21 cellular contexts compared by ENCODE assay signal in the genomic region with DNA sequence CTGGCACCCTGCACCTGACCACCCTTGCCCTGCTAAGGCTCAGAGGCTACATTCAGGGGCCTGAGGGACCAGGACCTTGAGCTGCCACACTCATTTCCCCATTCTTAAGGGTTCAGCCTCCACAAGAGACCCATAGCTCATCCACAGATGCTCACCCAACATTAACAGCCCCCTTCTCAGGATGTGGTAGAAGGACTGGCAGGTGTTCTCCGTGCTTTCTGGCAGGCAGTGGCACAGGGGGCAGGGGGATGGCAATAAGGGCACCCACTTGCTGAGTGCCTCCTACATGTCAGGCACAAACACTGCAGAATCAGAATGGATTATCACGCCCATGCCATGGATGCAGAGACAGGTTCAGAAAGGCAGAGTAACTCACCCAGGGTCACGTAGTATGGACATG. TPM values are rescaled to one million over a fixed set of nuclear protein-coding genes. Genes with fewer than 3 reads are reported as not detected.
DNase-seq lines count a peak whose midpoint lies in the region; ATAC-seq lines count a peak whose summit lies in the region.
"Had no signal": no experiment of that assay in that cellular context is flagged by ENCODE, and none has a peak within 500 bp of the region (broad histone marks: within the 10 kb centered on the region; RNA-seq: fewer than 3 reads in every experiment).

No MANE protein-coding gene starts in this region.

- H4K8ac ChIP-seq in mesendoderm (ENCODE audit: low read depth, low read length) = no peak overlapping the region

- H3K18ac ChIP-seq in mesendoderm (ENCODE audit: low read length) = no peak overlapping the region

- H3K27me3 Mint-ChIP-seq in T-helper 2 cell treated with Interferon-gamma antibody and Interleukin-4, amounts not matched to agents 5 μg/mL and 100 μg/mL, for 36 hours (ENCODE audit: low read depth) = no peaks in the 10 kb centered on the region
- H3K27me3 Mint-ChIP-seq in activated CD4-positive, alpha-beta memory T cell treated with anti-CD3 and anti-CD28 coated beads for 36 hours = no peaks in the 10 kb centered on the region

- no peak overlapping the region for H2BK15ac ChIP-seq in mesendoderm (replicated peaks; ENCODE audit: low read depth)

- H3K79me2 ChIP-seq in ACC112 (ENCODE audit: control insufficient read depth, insufficient read depth, low read length, unreplicated experiment) (peaks cover 63% of the 10 kb centered on the region), mesendoderm (ENCODE audit: control insufficient read depth, insufficient read depth, low read length) (no peaks in the 10 kb centered on the region)

- H3K56ac ChIP-seq in mesendoderm (ENCODE audit: low read length) = peak overlapping the region; percentile 20

- no CpG with 5 or more reads among the region's 3 CpGs for WGBS in mesendoderm (ENCODE audit: extremely low coverage, insufficient coverage, low lambda C conversion rate)

- H3K4me3 ChIP-seq in ACC112 (ENCODE audit: low read depth, low read length) = no peak overlapping the region
- no peak overlapping the region for H3K4me3 ChIP-seq in mesendoderm (ENCODE audit: low read length)
- H3K4me3 ChIP-seq: pancreas, SJCRH30, testis had no signal

- peak overlapping the region; percentile 26 for H3K27ac Mint-ChIP-seq in T-helper 2 cell treated with Interferon-gamma antibody and Interleukin-4, amounts not matched to agents 5 μg/mL and 100 μg/mL, for 36 hours
- H3K27ac Mint-ChIP-seq in activated CD4-positive, alpha-beta memory T cell treated with anti-CD3 and anti-CD28 coated beads for 36 hours = peak overlapping the region; percentile 4

- H3K9me3 Mint-ChIP-seq in T-helper 2 cell treated with Interferon-gamma antibody and Interleukin-4, amounts not matched to agents 5 μg/mL and 100 μg/mL, for 36 hours = no peaks in the 10 kb centered on the region
- no peaks in the 10 kb centered on the region for H3K9me3 Mint-ChIP-seq in activated CD4-positive, alpha-beta memory T cell treated with anti-CD3 and anti-CD28 coated beads for 36 hours

- no peak overlapping the region for H2BK5ac ChIP-seq in mesendoderm (ENCODE audit: low read length)

- peaks cover 78% of the 10 kb centered on the region for H3K4me1 Mint-ChIP-seq in T-helper 2 cell treated with Interferon-gamma antibody and Interleukin-4, amounts not matched to agents 5 μg/mL and 100 μg/mL, for 36 hours (ENCODE audit: low read depth)
- peaks cover 96% of the 10 kb centered on the region for H3K4me1 Mint-ChIP-seq in activated CD4-positive, alpha-beta memory T cell treated with anti-CD3 and anti-CD28 coated beads for 36 hours (ENCODE audit: low read depth)

- H2BK120ac ChIP-seq in mesendoderm (ENCODE audit: low read depth, low read length) = no peak overlapping the region

- H3K36me3 ChIP-seq in ACC112 (ENCODE audit: insufficient read depth, low read length) (no peaks in the 10 kb centered on the region), mesendoderm (ENCODE audit: control insufficient read depth, insufficient read depth, low read length) (no peaks in the 10 kb centered on the region)
- H3K36me3 ChIP-seq: pancreas, SJCRH30 had no signal

- H3K9ac ChIP-seq in mesendoderm (ENCODE audit: low read length) = no peak overlapping the region

- H3K4ac ChIP-seq in mesendoderm (ENCODE audit: low read depth, low read length) = no peak overlapping the region

- no peak overlapping the region for H3K4me2 ChIP-seq in mesendoderm (ENCODE audit: low read length)

- H3K79me1 ChIP-seq in mesendoderm (ENCODE audit: low read length) = peaks cover 9% of the 10 kb centered on the region

- DNase-seq in T-helper 2 cell treated with Interferon-gamma antibody and Interleukin-4, amounts not matched to agents 5 μg/mL and 100 μg/mL, for 36 hours (ENCODE audit: low spot score) = no peak
- DNase-seq in T-helper 2 cell (no peak), mesendoderm (no peak), C1 segment of cervical spinal cord (lab: John Stamatoyannopoulos, UW) (no peak), NCI-H2029 (lab: John Stamatoyannopoulos, UW) (no peak)
- no peak for DNase-seq in activated CD4-positive, alpha-beta memory T cell treated with anti-CD3 and anti-CD28 coated beads for 36 hours
- DNase-seq: activated CD4-positive, alpha-beta T cell treated with anti-CD3 and anti-CD28 coated beads for 1 hour; foreskin keratinocyte; H7; KBM-7; NCI-H1048; NCI-H2081 treated with DMSO at 0.1 percent for 48 hours; NCI-H524; SJCRH30; stimulated activated CD4-positive, alpha-beta T cell treated with anti-CD3 and anti-CD28 coated beads, Interleukin-4, amount 100 ng/mL, for 4 hours; T1000; testis had no signal

- H3K36me3 Mint-ChIP-seq in T-helper 2 cell treated with Interferon-gamma antibody and Interleukin-4, amounts not matched to agents 5 μg/mL and 100 μg/mL, for 36 hours (ENCODE audit: low read depth) = peaks cover 55% of the 10 kb centered on the region
- H3K36me3 Mint-ChIP-seq in activated CD4-positive, alpha-beta memory T cell treated with anti-CD3 and anti-CD28 coated beads for 36 hours = peaks cover 31% of the 10 kb centered on the region

- no peaks in the 10 kb centered on the region for H3K27me3 ChIP-seq in ACC112 (ENCODE audit: insufficient read depth, low read length)
- no peaks in the 10 kb centered on the region for H3K27me3 ChIP-seq in mesendoderm (ENCODE audit: insufficient read depth, low read length, poor library complexity)
- H3K27me3 ChIP-seq: foreskin keratinocyte, pancreas, SJCRH30, testis had no signal

- H3K4me1 ChIP-seq in ACC112 (ENCODE audit: control insufficient read depth, insufficient read depth, low read length, unreplicated experiment) (peaks cover 62% of the 10 kb centered on the region), mesendoderm (ENCODE audit: control insufficient read depth, low read depth, low read length) (peaks cover 8% of the 10 kb centered on the region)
- H3K4me1 ChIP-seq: testis had no signal

- POLR2A ChIA-PET in activated CD4-positive, alpha-beta memory T cell treated with anti-CD3 and anti-CD28 coated beads for 36 hours (lab: Charles Lee) = no interaction called here

- no peak overlapping the region for H4K5ac ChIP-seq in mesendoderm (ENCODE audit: low read length)

- no peak for ATAC-seq in GM21423 (IDR thresholded peaks at IDR 0.05; ENCODE audit: unreplicated experiment)
- ATAC-seq: pancreas had no signal

- CTCF ChIA-PET in activated CD4-positive, alpha-beta memory T cell treated with anti-CD3 and anti-CD28 coated beads for 36 hours (lab: Charles Lee) = interaction anchor here (0.9 to 1.8 kb wide), 4 partner anchors 10 to 84 kb away, joined by 3 to 4 read pairs (median 4); partner anchors contain the start of gene DOCK3

- H3K23ac ChIP-seq in mesendoderm (ENCODE audit: low read length) = no peak overlapping the region

- H3K4me3 Mint-ChIP-seq in T-helper 2 cell treated with Interferon-gamma antibody and Interleukin-4, amounts not matched to agents 5 μg/mL and 100 μg/mL, for 36 hours = peak overlapping the region; percentile 15
- no peak overlapping the region for H3K4me3 Mint-ChIP-seq in activated CD4-positive, alpha-beta memory T cell treated with anti-CD3 and anti-CD28 coated beads for 36 hours

- H2AK5ac ChIP-seq in mesendoderm (ENCODE audit: low read length) = no peak overlapping the region

- H3K27ac ChIP-seq in ACC112 (ENCODE audit: low read depth, low read length) = peak overlapping the region; percentile 90
- H3K27ac ChIP-seq in mesendoderm (ENCODE audit: low read depth, low read length) = no peak overlapping the region
- H3K27ac ChIP-seq: 22Rv1, foreskin keratinocyte, pancreas, SJCRH30, testis had no signal

- no peak overlapping the region for H2AFZ ChIP-seq in ACC112 (ENCODE audit: low read length, unreplicated experiment)

- intact Hi-C loops in activated CD4-positive, alpha-beta memory T cell treated with anti-CD3 and anti-CD28 coated beads for 36 hours (cut with micrococcal nuclease) = no loop called here

RNA-seq across cellular contexts. Expression of gene MAPKAPK3, which starts 9.5 kb away (rescaled TPM):
- 100 to 1,000 TPM; 186 to 187 TPM for total RNA-seq in activated CD4-positive, alpha-beta memory T cell treated with anti-CD3 and anti-CD28 coated beads for 36 hours
- polyA plus RNA-seq in mesendoderm (2013, experiment 1 of 2) = 35.2 TPM
- 36.3 TPM for polyA plus RNA-seq in mesendoderm (2013, experiment 2 of 2)

RNA-seq across cellular contexts. Expression of gene CISH, which starts 14.8 kb away (rescaled TPM):
- 100 to 1,000 TPM; 319 TPM for total RNA-seq in activated CD4-positive, alpha-beta memory T cell treated with anti-CD3 and anti-CD28 coated beads for 36 hours
- 2.4 TPM for polyA plus RNA-seq in mesendoderm (2013, experiment 1 of 2)
- polyA plus RNA-seq in mesendoderm (2013, experiment 2 of 2) = 2.3 TPM

RNA-seq across cellular contexts. Expression of gene DOCK3, which starts 48.3 kb away (rescaled TPM):
- total RNA-seq in activated CD4-positive, alpha-beta memory T cell treated with anti-CD3 and anti-CD28 coated beads for 36 hours = 1 to 10 TPM; 2.7 to 2.9 TPM
- 0.93 TPM for polyA plus RNA-seq in mesendoderm (2013, experiment 1 of 2)
- 0.91 TPM for polyA plus RNA-seq in mesendoderm (2013, experiment 2 of 2)

RNA-seq across cellular contexts. Expression of gene HEMK1, which starts 57.1 kb away (rescaled TPM):
- total RNA-seq in activated CD4-positive, alpha-beta memory T cell treated with anti-CD3 and anti-CD28 coated beads for 36 hours = 10 to 100 TPM; 78.7 to 82.6 TPM
- polyA plus RNA-seq in mesendoderm (2013, experiment 1 of 2) = 5.3 TPM
- polyA plus RNA-seq in mesendoderm (2013, experiment 2 of 2) = 5.4 TPM

RNA-seq across cellular contexts. Expression of gene C3orf18, which starts 58.9 kb away (rescaled TPM):
- 10 to 100 TPM; 16.7 to 17.0 TPM for total RNA-seq in activated CD4-positive, alpha-beta memory T cell treated with anti-CD3 and anti-CD28 coated beads for 36 hours
- 1.9 TPM for polyA plus RNA-seq in mesendoderm (2013, experiment 1 of 2)
- polyA plus RNA-seq in mesendoderm (2013, experiment 2 of 2) = 1.9 TPM
